Comparison of ENCODE assay signal across 2 cellular contexts in genomic region chr11:102518296-102519094, GRCh38.
TF ChIP-seq lines count a peak whose summit lies in the region.

No MANE protein-coding gene starts in this region.

TF ChIP-seq in IMR-90, 13 proteins besides CTCF, POLR2A, EP300 and RAD21:
- no peak for TF ChIP-seq RFX5 (IDR thresholded peaks at IDR 0.05; ENCODE audit: low read depth, low read length)
- TF ChIP-seq SMC3 (IDR thresholded peaks at IDR 0.05; ENCODE audit: low read depth, low read length) = no peak
- TF ChIP-seq USF2 (IDR thresholded peaks at IDR 0.05; ENCODE audit: low read depth, low read length) = no peak
- TF ChIP-seq MXI1 (IDR thresholded peaks at IDR 0.05; ENCODE audit: borderline replicate concordance, low read depth, low read length) = no peak
- TF ChIP-seq CHD1 (IDR thresholded peaks at IDR 0.05; ENCODE audit: low read depth, low read length) = no peak
- no peak for TF ChIP-seq RCOR1 (IDR thresholded peaks at IDR 0.05; ENCODE audit: insufficient replicate concordance, low read length)
- TF ChIP-seq CEBPB (IDR thresholded peaks at IDR 0.05; ENCODE audit: low read depth, low read length) = no peak
- no peak for TF ChIP-seq FOS (IDR thresholded peaks at IDR 0.05; ENCODE audit: low read depth, low read length)
- TF ChIP-seq MAFK (IDR thresholded peaks at IDR 0.05; ENCODE audit: low read depth, low read length) = no peak
- no peak for TF ChIP-seq MAZ (IDR thresholded peaks at IDR 0.05; ENCODE audit: borderline replicate concordance, low read depth, low read length)
- no peak for TF ChIP-seq BHLHE40 (IDR thresholded peaks at IDR 0.05; ENCODE audit: low read depth, low read length)
- no peak for TF ChIP-seq ELK1 (IDR thresholded peaks at IDR 0.05; ENCODE audit: borderline replicate concordance, low read depth, low read length)

TF ChIP-seq in K562, 482 proteins besides CTCF, POLR2A, EP300 and RAD21:
- TF ChIP-seq EGR1 (conservative IDR thresholded peaks at IDR 0.05) (no peak), FOXA3 (CRISPR knock-in tag; conservative IDR thresholded peaks at IDR 0.05 in 1 of 2, IDR thresholded peaks at IDR 0.05 in 1 of 2) (0 out of 4 replicates have a peak, but pooled peaks of 1 of the 2 experiments have one; percentile 16)
TF ChIP-seq in K562: peak in this region for 1.
